14 cellular contexts compared by ENCODE assay signal in genomic region chr13:97327521-97328221, GRCh38.
DNase-seq lines count a peak whose midpoint lies in the region; ATAC-seq, FAIRE-seq and TF ChIP-seq lines count a peak whose summit lies in the region.
"Had no signal": no experiment of that assay in that cellular context is flagged by ENCODE, and none has a peak within 500 bp of the region (broad histone marks: within the 10 kb centered on the region; RNA-seq: fewer than 3 reads in every experiment).

No MANE protein-coding gene starts in this region.

- peaks cover 10% of the 10 kb centered on the region for H3K36me3 Mint-ChIP-seq in osteocyte (ENCODE audit: unreplicated experiment)

- TF ChIP-seq POLR2A in esophagus muscularis mucosa (IDR thresholded peaks at IDR 0.05; ENCODE audit: low read depth): no peak
- no peak for TF ChIP-seq POLR2A in vagina (IDR thresholded peaks at IDR 0.05)

- H3K27me3 ChIP-seq in esophagus muscularis mucosa (no peaks in the 10 kb centered on the region), vagina (no peaks in the 10 kb centered on the region)

- H3K36me3 ChIP-seq in esophagus muscularis mucosa (no peaks in the 10 kb centered on the region), kidney (ENCODE audit: control insufficient read depth in 1 of 2, insufficient read depth in 2 of 2, low read length in 2 of 2) (no peaks in the 10 kb centered on the region), vagina (no peaks in the 10 kb centered on the region)

- no peak for ATAC-seq in left colon
- ATAC-seq: T-cell had no signal

- no peaks in the 10 kb centered on the region for H3K9me3 Mint-ChIP-seq in osteocyte (ENCODE audit: unreplicated experiment)
- H3K9me3 Mint-ChIP-seq: activated CD4-positive, alpha-beta T cell treated with anti-CD3 and anti-CD28 coated beads, Interleukin-2, amount 10 ng/mL, durations not matched to agents 24 days and 14 days; nephron progenitor cell; T-cell had no signal

- DNase-seq in Daoy (ENCODE audit: low read depth): peak; percentile 34
- peak; percentile 47 for DNase-seq in RPMI7951 (ENCODE audit: low read depth)
- DNase-seq in esophagus muscularis mucosa (ENCODE audit: extremely low spot score): peak; percentile 21
- no peak for DNase-seq in osteocyte (ENCODE audit: extremely low spot score, unreplicated experiment)
- DNase-seq in left colon: no peak
- no peak for DNase-seq in kidney
- DNase-seq in vagina (ENCODE audit: extremely low spot score in 2 of 2): no peak
- no peak for DNase-seq in superior temporal gyrus (ENCODE audit: extremely low spot score)
- DNase-seq: activated CD4-positive, alpha-beta T cell treated with anti-CD3 and anti-CD28 coated beads, Interleukin-2, amount 10 ng/mL, durations not matched to agents 24 days and 14 days; activated gamma-delta T cell treated with Interleukin-2 at 50 U/mL for 16 hours; NCI-H2107; T-cell had no signal

- H3K4me1 Mint-ChIP-seq in osteocyte (ENCODE audit: unreplicated experiment): peaks cover 45% of the 10 kb centered on the region
- H3K4me1 Mint-ChIP-seq: activated CD4-positive, alpha-beta T cell treated with anti-CD3 and anti-CD28 coated beads, Interleukin-2, amount 10 ng/mL, durations not matched to agents 24 days and 14 days had no signal

- H3K4me3 Mint-ChIP-seq in osteocyte (ENCODE audit: unreplicated experiment): peak overlapping the region; percentile 41
- H3K4me3 Mint-ChIP-seq: activated CD4-positive, alpha-beta T cell treated with anti-CD3 and anti-CD28 coated beads, Interleukin-2, amount 10 ng/mL, durations not matched to agents 24 days and 14 days; B cell; nephron progenitor cell; T-cell had no signal

- FAIRE-seq in kidney (lab: Jason Lieb, UNC): no peak

- H3K9ac ChIP-seq in kidney (ENCODE audit: low read length in 2 of 2): no peak overlapping the region

- WGBS in esophagus muscularis mucosa: 55% methylated on average over 4 of the region's 4 CpGs

- peak overlapping the region; percentile 90 for H3K27ac Mint-ChIP-seq in osteocyte (ENCODE audit: unreplicated experiment)
- H3K27ac Mint-ChIP-seq: activated CD4-positive, alpha-beta T cell treated with anti-CD3 and anti-CD28 coated beads, Interleukin-2, amount 10 ng/mL, durations not matched to agents 24 days and 14 days; B cell; nephron progenitor cell; T-cell had no signal

- H3K4me3 ChIP-seq in esophagus muscularis mucosa (no peak overlapping the region), kidney (ENCODE audit: low read length in 2 of 2) (no peak overlapping the region), vagina (no peak overlapping the region)

- no peak for TF ChIP-seq EP300 in esophagus muscularis mucosa (IDR thresholded peaks at IDR 0.05)

- intact Hi-C loops in esophagus muscularis mucosa (cut with DNase I) (no loop called here), left colon (cut with DNase I, micrococcal nuclease) (no loop called here), kidney (cut with DNase I) (no loop called here), vagina (cut with DNase I) (no loop called here)

- TF ChIP-seq CTCF in esophagus muscularis mucosa (IDR thresholded peaks at IDR 0.05): no peak
- TF ChIP-seq CTCF in osteocyte (IDR thresholded peaks at IDR 0.05): no peak
- no peak for TF ChIP-seq CTCF in kidney (IDR thresholded peaks at IDR 0.05; ENCODE audit: borderline replicate concordance, extremely low read depth, insufficient read depth)
- no peak for TF ChIP-seq CTCF in vagina (IDR thresholded peaks at IDR 0.05)

- no peaks in the 10 kb centered on the region for H3K27me3 Mint-ChIP-seq in osteocyte (ENCODE audit: unreplicated experiment)
- H3K27me3 Mint-ChIP-seq: activated CD4-positive, alpha-beta T cell treated with anti-CD3 and anti-CD28 coated beads, Interleukin-2, amount 10 ng/mL, durations not matched to agents 24 days and 14 days; B cell; T-cell had no signal

- peaks cover 52 to 98% (median 89%) of the 10 kb centered on the region in 4 donors for H3K4me1 ChIP-seq in esophagus muscularis mucosa
- H3K4me1 ChIP-seq in kidney (ENCODE audit: control insufficient read depth in 1 of 2, insufficient read depth in 1 of 2, low read depth in 1 of 2, low read length in 2 of 2): peaks cover 3 to 21% of the 10 kb centered on the region in 2 donors
- peaks cover 34% of the 10 kb centered on the region for H3K4me1 ChIP-seq in vagina

- H3K9me3 ChIP-seq in esophagus muscularis mucosa (no peaks in the 10 kb centered on the region), kidney (ENCODE audit: control insufficient read depth in 1 of 2, low read length in 2 of 2) (no peaks in the 10 kb centered on the region), vagina (no peaks in the 10 kb centered on the region)

- peak overlapping the region; percentile 52 to 77 (median 68) for H3K27ac ChIP-seq in esophagus muscularis mucosa (replicated peaks in 1 of 4)
- H3K27ac ChIP-seq in kidney (ENCODE audit: low read depth in 2 of 2, low read length in 2 of 2): no peak overlapping the region
- H3K27ac ChIP-seq in vagina: no peak overlapping the region

Comparison
In these comparisons a context has a peak if more than half of its experiments do, and no peak if none do; other contexts are left out.
1. DNase-seq: peak in Daoy (single experiment), RPMI7951 (single experiment) and esophagus muscularis mucosa (single experiment); none in osteocyte (single experiment), left colon (0 of 2), kidney (single experiment), vagina (0 of 2) and superior temporal gyrus (single experiment).
2. H3K27ac ChIP-seq: peak in esophagus muscularis mucosa (4 of 4); none in kidney (0 of 2) and vagina (single experiment).